Comparison of ENCODE assay signal across 9 cellular contexts in the genomic region with DNA sequence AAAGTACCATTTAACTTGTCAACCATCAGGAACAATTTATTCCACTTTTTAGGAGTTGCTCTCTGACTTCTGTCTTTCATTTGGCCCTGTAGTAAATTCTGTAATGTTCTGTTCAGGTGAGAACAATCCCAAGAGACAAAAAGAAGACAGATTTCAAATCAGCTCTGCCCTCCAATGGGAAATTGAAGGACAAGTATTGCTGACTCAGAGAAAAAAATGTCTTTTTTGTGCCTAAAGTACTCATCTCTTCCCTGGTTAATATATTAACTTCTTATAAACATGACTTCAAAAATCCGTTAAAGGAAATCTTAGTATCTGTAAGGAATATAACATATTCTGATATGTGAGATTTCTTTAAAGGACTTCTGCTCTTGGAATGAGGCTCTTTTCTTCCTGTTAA. TPM values are rescaled to one million over a fixed set of nuclear protein-coding genes. Genes with fewer than 3 reads are reported as not detected.
"Had no signal": no experiment of that assay in that cellular context is flagged by ENCODE, and none has a peak within 500 bp of the region (broad histone marks: within the 10 kb centered on the region; RNA-seq: fewer than 3 reads in every experiment).

No MANE protein-coding gene starts in this region.

- DNase-seq: GM23248, GOT3, H9, HCEC 1CT, KG1 had no signal

- H3K9ac ChIP-seq: GM23248 had no signal

- H3K4me3 ChIP-seq: GM23248 had no signal

- FAIRE-seq: H54 had no signal

- H3K27ac ChIP-seq: GM23248, HL-60 had no signal

- H2AFZ ChIP-seq: GM23248 had no signal

RNA-seq across cellular contexts. Expression of a gene that starts 38.6 kb away (rescaled TPM):
- total RNA-seq: GM23248, H9, HT1080 had no signal
- polyA plus RNA-seq: GM23248, IgD-negative memory B cell had no signal
